ENCODE assay signal across 1 cellular context in genomic region chr22:20750461-20751184, GRCh38.
TF ChIP-seq lines count a peak whose summit lies in the region.

No MANE protein-coding gene starts in this region.

TF ChIP-seq in K562, 482 proteins besides CTCF, POLR2A, EP300 and RAD21 (continued from another document and continues in another):
- TF ChIP-seq MAFK (IDR thresholded peaks at IDR 0.05; ENCODE audit: low read length) (peak; percentile 70), ZKSCAN8 (CRISPR knock-in tag; IDR thresholded peaks at IDR 0.05) (no peak), TFAM (CRISPR knock-in tag; conservative IDR thresholded peaks at IDR 0.05) (no peak), ARHGAP35 (IDR thresholded peaks at IDR 0.05; ENCODE audit: partially characterized antibody) (no peak), KLF1 (tag; IDR thresholded peaks at IDR 0.05) (no peak), CSDE1 (IDR thresholded peaks at IDR 0.05) (no peak), SMARCC2 (IDR thresholded peaks at IDR 0.05; ENCODE audit: low read depth) (no peak), ESRRA (IDR thresholded peaks at IDR 0.05; ENCODE audit: borderline replicate concordance, low read depth) (no peak), ZNF354B (CRISPR knock-in tag; IDR thresholded peaks at IDR 0.05) (no peak), ZBTB2 (IDR thresholded peaks at IDR 0.05) (no peak), BRCA1 (IDR thresholded peaks at IDR 0.05) (no peak), BRCA1 (CRISPR knock-in tag; IDR thresholded peaks at IDR 0.05) (no peak; the same call in 1 of the 2 replicates), GTF2B (IDR thresholded peaks at IDR 0.05; ENCODE audit: extremely low read depth, insufficient read length) (no peak), PHB2 (IDR thresholded peaks at IDR 0.05; ENCODE audit: low read depth) (no peak), ZNF655 (CRISPR knock-in tag; IDR thresholded peaks at IDR 0.05) (no peak), CHAMP1 (IDR thresholded peaks at IDR 0.05) (no peak), RB1 (IDR thresholded peaks at IDR 0.05; ENCODE audit: low read depth) (no peak), THAP12 (CRISPR knock-in tag; IDR thresholded peaks at IDR 0.05) (no peak), HCFC1 (IDR thresholded peaks at IDR 0.05; ENCODE audit: low read depth, low read length) (no peak), ZNF24 (IDR thresholded peaks at IDR 0.05) (no peak), ZBTB12 (CRISPR knock-in tag; IDR thresholded peaks at IDR 0.05) (no peak), ZNF274 (IDR thresholded peaks at IDR 0.05; ENCODE audit: borderline replicate concordance, low read depth, low read length) (no peak), MBD2 (IDR thresholded peaks at IDR 0.05; ENCODE audit: borderline replicate concordance, low read depth) (no peak), MIER1 (IDR thresholded peaks at IDR 0.05; ENCODE audit: low read depth) (no peak), HMG20A (CRISPR knock-in tag; conservative IDR thresholded peaks at IDR 0.05) (no peak), SREBF2 (CRISPR knock-in tag; IDR thresholded peaks at IDR 0.05) (no peak), WHSC1 (IDR thresholded peaks at IDR 0.05; ENCODE audit: low read length) (no peak), ZNF707 (CRISPR knock-in tag; conservative IDR thresholded peaks at IDR 0.05) (no peak), RFX5 (IDR thresholded peaks at IDR 0.05; ENCODE audit: low read depth, low read length) (no peak), ILK (tag; IDR thresholded peaks at IDR 0.05; ENCODE audit: borderline replicate concordance, low read depth) (no peak), NONO (IDR thresholded peaks at IDR 0.05; ENCODE audit: low read depth in 2 of 2, low read length in 1 of 2) (no peak), ZNF589 (CRISPR knock-in tag; IDR thresholded peaks at IDR 0.05; ENCODE audit: low read depth) (no peak), GABPA (tag; conservative IDR thresholded peaks at IDR 0.05; ENCODE audit: low read depth) (no peak), ZNF280A (IDR thresholded peaks at IDR 0.05; ENCODE audit: low read depth, partially characterized antibody) (no peak), USF1 (CRISPR knock-in tag; IDR thresholded peaks at IDR 0.05) (no peak; the same call in 1 of the 2 replicates), ZNF311 (CRISPR knock-in tag; IDR thresholded peaks at IDR 0.05) (no peak), ZNF12 (CRISPR knock-in tag; IDR thresholded peaks at IDR 0.05) (0 out of 2 replicates have a peak, but pooled peaks have one; percentile 55), MTA2 (IDR thresholded peaks at IDR 0.05; ENCODE audit: low read depth) (no peak), PTTG1 (tag; IDR thresholded peaks at IDR 0.05; ENCODE audit: low read depth) (no peak), CREBBP (IDR thresholded peaks at IDR 0.05; ENCODE audit: low read depth, low read length) (no peak)
- TF ChIP-seq, protein P1, sequence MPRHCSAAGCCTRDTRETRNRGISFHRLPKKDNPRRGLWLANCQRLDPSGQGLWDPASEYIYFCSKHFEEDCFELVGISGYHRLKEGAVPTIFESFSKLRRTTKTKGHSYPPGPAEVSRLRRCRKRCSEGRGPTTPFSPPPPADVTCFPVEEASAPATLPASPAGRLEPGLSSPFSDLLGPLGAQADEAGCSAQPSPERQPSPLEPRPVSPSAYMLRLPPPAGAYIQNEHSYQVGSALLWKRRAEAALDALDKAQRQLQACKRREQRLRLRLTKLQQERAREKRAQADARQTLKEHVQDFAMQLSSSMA (CRISPR knock-in tag; IDR thresholded peaks at IDR 0.05) = no peak; the same call in 1 of the 2 replicates
- TF ChIP-seq, protein P2, sequence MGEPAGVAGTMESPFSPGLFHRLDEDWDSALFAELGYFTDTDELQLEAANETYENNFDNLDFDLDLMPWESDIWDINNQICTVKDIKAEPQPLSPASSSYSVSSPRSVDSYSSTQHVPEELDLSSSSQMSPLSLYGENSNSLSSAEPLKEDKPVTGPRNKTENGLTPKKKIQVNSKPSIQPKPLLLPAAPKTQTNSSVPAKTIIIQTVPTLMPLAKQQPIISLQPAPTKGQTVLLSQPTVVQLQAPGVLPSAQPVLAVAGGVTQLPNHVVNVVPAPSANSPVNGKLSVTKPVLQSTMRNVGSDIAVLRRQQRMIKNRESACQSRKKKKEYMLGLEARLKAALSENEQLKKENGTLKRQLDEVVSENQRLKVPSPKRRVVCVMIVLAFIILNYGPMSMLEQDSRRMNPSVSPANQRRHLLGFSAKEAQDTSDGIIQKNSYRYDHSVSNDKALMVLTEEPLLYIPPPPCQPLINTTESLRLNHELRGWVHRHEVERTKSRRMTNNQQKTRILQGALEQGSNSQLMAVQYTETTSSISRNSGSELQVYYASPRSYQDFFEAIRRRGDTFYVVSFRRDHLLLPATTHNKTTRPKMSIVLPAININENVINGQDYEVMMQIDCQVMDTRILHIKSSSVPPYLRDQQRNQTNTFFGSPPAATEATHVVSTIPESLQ (CRISPR knock-in tag; IDR thresholded peaks at IDR 0.05) = no peak
- TF ChIP-seq, protein P3, sequence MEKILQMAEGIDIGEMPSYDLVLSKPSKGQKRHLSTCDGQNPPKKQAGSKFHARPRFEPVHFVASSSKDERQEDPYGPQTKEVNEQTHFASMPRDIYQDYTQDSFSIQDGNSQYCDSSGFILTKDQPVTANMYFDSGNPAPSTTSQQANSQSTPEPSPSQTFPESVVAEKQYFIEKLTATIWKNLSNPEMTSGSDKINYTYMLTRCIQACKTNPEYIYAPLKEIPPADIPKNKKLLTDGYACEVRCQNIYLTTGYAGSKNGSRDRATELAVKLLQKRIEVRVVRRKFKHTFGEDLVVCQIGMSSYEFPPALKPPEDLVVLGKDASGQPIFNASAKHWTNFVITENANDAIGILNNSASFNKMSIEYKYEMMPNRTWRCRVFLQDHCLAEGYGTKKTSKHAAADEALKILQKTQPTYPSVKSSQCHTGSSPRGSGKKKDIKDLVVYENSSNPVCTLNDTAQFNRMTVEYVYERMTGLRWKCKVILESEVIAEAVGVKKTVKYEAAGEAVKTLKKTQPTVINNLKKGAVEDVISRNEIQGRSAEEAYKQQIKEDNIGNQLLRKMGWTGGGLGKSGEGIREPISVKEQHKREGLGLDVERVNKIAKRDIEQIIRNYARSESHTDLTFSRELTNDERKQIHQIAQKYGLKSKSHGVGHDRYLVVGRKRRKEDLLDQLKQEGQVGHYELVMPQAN (IDR thresholded peaks at IDR 0.05; ENCODE audit: borderline replicate concordance) = no peak
- TF ChIP-seq, protein P4, sequence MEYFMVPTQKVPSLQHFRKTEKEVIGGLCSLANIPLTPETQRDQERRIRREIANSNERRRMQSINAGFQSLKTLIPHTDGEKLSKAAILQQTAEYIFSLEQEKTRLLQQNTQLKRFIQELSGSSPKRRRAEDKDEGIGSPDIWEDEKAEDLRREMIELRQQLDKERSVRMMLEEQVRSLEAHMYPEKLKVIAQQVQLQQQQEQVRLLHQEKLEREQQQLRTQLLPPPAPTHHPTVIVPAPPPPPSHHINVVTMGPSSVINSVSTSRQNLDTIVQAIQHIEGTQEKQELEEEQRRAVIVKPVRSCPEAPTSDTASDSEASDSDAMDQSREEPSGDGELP (CRISPR knock-in tag; IDR thresholded peaks at IDR 0.05; ENCODE audit: borderline replicate concordance) = peak; percentile 97
- TF ChIP-seq, protein P5, sequence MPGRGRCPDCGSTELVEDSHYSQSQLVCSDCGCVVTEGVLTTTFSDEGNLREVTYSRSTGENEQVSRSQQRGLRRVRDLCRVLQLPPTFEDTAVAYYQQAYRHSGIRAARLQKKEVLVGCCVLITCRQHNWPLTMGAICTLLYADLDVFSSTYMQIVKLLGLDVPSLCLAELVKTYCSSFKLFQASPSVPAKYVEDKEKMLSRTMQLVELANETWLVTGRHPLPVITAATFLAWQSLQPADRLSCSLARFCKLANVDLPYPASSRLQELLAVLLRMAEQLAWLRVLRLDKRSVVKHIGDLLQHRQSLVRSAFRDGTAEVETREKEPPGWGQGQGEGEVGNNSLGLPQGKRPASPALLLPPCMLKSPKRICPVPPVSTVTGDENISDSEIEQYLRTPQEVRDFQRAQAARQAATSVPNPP (IDR thresholded peaks at IDR 0.05; ENCODE audit: borderline replicate concordance, insufficient read depth, insufficient read length) = no peak
